21 cellular contexts compared by ENCODE assay signal in the genomic region with DNA sequence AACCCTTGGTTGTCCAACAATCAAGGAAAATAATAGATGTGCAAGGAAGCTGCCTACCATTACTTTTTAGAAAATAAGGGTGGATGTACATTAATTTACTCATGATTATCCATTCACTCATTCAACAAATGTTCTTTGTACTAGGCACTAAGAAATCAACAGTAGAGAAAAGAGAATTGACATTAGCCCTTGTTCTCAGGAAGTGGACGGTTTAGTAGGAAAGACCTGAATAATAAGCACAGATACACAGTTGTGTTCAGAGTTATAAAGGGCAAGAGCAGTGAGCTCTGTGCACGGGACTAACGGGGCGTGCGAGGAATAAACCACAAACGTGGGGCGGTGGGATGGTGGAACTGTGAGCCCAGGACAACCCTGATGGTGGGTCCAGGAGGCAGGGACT.
"Had no signal": no experiment of that assay in that cellular context is flagged by ENCODE, and none has a peak within 500 bp of the region (broad histone marks: within the 10 kb centered on the region; RNA-seq: fewer than 3 reads in every experiment).

No MANE protein-coding gene starts in this region.

- H3K4me3 Mint-ChIP-seq: activated CD8-positive, alpha-beta T cell treated with anti-CD3 and anti-CD28 coated beads for 36 hours; activated naive CD8-positive, alpha-beta T cell treated with anti-CD3 and anti-CD28 coated beads, Interleukin-2, amount 10 ng/mL, durations not matched to agents 7 days and 5 days; T-helper 1 cell treated with Interleukin-12 subunit alpha and Interleukin-12 subunit beta and Interleukin-4 antibody, amounts not matched to agents 30 μg/mL and 1 μg/mL, for 36 hours had no signal

- H3K36me3 Mint-ChIP-seq: activated naive CD8-positive, alpha-beta T cell treated with anti-CD3 and anti-CD28 coated beads, Interleukin-2, amount 10 ng/mL, durations not matched to agents 7 days and 5 days had no signal

- H3K4me1 ChIP-seq: adrenal gland, breast epithelium, colonic mucosa had no signal

- H3K9me3 Mint-ChIP-seq: activated CD8-positive, alpha-beta T cell treated with anti-CD3 and anti-CD28 coated beads for 36 hours; activated naive CD8-positive, alpha-beta T cell treated with anti-CD3 and anti-CD28 coated beads, Interleukin-2, amount 10 ng/mL, durations not matched to agents 7 days and 5 days; T-helper 1 cell treated with Interleukin-12 subunit alpha and Interleukin-12 subunit beta and Interleukin-4 antibody, amounts not matched to agents 30 μg/mL and 1 μg/mL, for 36 hours had no signal

- H3K27ac Mint-ChIP-seq: activated CD8-positive, alpha-beta T cell treated with anti-CD3 and anti-CD28 coated beads for 36 hours; activated naive CD8-positive, alpha-beta T cell treated with anti-CD3 and anti-CD28 coated beads, Interleukin-2, amount 10 ng/mL, durations not matched to agents 7 days and 5 days; T-helper 1 cell treated with Interleukin-12 subunit alpha and Interleukin-12 subunit beta and Interleukin-4 antibody, amounts not matched to agents 30 μg/mL and 1 μg/mL, for 36 hours had no signal

- H3K27me3 ChIP-seq: adrenal gland, breast epithelium, colonic mucosa had no signal

- DNase-seq: activated CD4-positive, alpha-beta T cell treated with anti-CD3 and anti-CD28 coated beads for 4 hours; activated CD8-positive, alpha-beta memory T cell treated with anti-CD3 and anti-CD28 coated beads, Interleukin-2, amount 50 U/mL, for 48 hours; activated CD8-positive, alpha-beta T cell treated with anti-CD3 and anti-CD28 coated beads for 36 hours; activated naive CD4-positive, alpha-beta T cell treated with anti-CD3 and anti-CD28 coated beads, Interleukin-2, amount 50 U/mL, for 16 hours; activated naive CD8-positive, alpha-beta T cell treated with anti-CD3 and anti-CD28 coated beads, Interleukin-2, amount 10 ng/mL, durations not matched to agents 7 days and 5 days; activated T-cell treated with anti-CD3 and anti-CD28 coated beads, Interleukin-2, amount 50 U/mL, for 1 hour; adrenal gland; anterior cingulate cortex; caudate nucleus; colonic mucosa; NCI-H1105; NCI-H1436; NCI-H1694 treated with DMSO at 0.1 percent for 48 hours; NCI-H2029 treated with DMSO at 0.1 percent for 48 hours; NCI-H510A treated with DMSO at 0.1 percent for 48 hours; NCI-H69; NK-92 treated with Interleukin-12 subunit alpha and Interleukin-12 subunit beta, amount 100 ng/mL, for 24 hours; OCI-M1; RPMI8226 had no signal

- H3K4me3 ChIP-seq: adrenal gland, breast epithelium, colonic mucosa had no signal

- H3K9me3 ChIP-seq: adrenal gland, breast epithelium, colonic mucosa had no signal

- H3K36me3 ChIP-seq: adrenal gland, breast epithelium, colonic mucosa had no signal

- H3K27ac ChIP-seq: adrenal gland, breast epithelium, colonic mucosa had no signal
